Comparison of ENCODE assay signal across 17 cellular contexts in genomic region chr16:68126395-68126794, GRCh38.
DNase-seq lines count a peak whose midpoint lies in the region; ATAC-seq and TF ChIP-seq lines count a peak whose summit lies in the region.
"Had no signal": no experiment of that assay in that cellular context is flagged by ENCODE, and none has a peak within 500 bp of the region (broad histone marks: within the 10 kb centered on the region; RNA-seq: fewer than 3 reads in every experiment).

No MANE protein-coding gene starts in this region.

- H3K4me1 Mint-ChIP-seq in effector memory CD8-positive, alpha-beta T cell (ENCODE audit: low read depth in 2 of 2), result peaks cover 45 to 57% of the 10 kb centered on the region in 2 donors
- H3K4me1 Mint-ChIP-seq: brain had no signal

- H3K27ac Mint-ChIP-seq in effector memory CD8-positive, alpha-beta T cell, result no peak overlapping the region
- H3K27ac Mint-ChIP-seq: brain had no signal

- H3K9me3 Mint-ChIP-seq in effector memory CD8-positive, alpha-beta T cell, result no peaks in the 10 kb centered on the region
- H3K9me3 Mint-ChIP-seq: brain had no signal

- H3K27me3 Mint-ChIP-seq in effector memory CD8-positive, alpha-beta T cell, result no peaks in the 10 kb centered on the region
- H3K27me3 Mint-ChIP-seq: brain had no signal

- no peak overlapping the region for H3K4me3 ChIP-seq in GM12864 (ENCODE audit: low read depth, low read length)
- no peak overlapping the region for H3K4me3 ChIP-seq in fibroblast of mammary gland (ENCODE audit: control insufficient read depth, low read depth, low read length)
- H3K4me3 ChIP-seq: left lung, Peyer's patch, thyroid gland had no signal

- H3K36me3 Mint-ChIP-seq in effector memory CD8-positive, alpha-beta T cell (ENCODE audit: insufficient read depth), result peaks cover 46% of the 10 kb centered on the region

- no peak overlapping the region for H3K4me3 Mint-ChIP-seq in effector memory CD8-positive, alpha-beta T cell
- H3K4me3 Mint-ChIP-seq: brain had no signal

- ATAC-seq in GM18909 (IDR thresholded peaks at IDR 0.05; ENCODE audit: poor library complexity, unreplicated experiment) (peak; percentile 59), HG03108 (IDR thresholded peaks at IDR 0.05; ENCODE audit: unreplicated experiment) (peak; percentile 57), GM18519 (IDR thresholded peaks at IDR 0.05; ENCODE audit: low FRiP score, unreplicated experiment) (no peak)
- ATAC-seq in effector memory CD8-positive, alpha-beta T cell (replicated peaks), result no peak
- ATAC-seq: left lung had no signal

- peak; percentile 31 for DNase-seq in GM12864 (ENCODE audit: low read depth)
- peak; percentile 22 for DNase-seq in fibroblast of mammary gland (ENCODE audit: low read depth)
- DNase-seq in NCI-H128 (lab: John Stamatoyannopoulos, UW; ENCODE audit: unreplicated experiment), result no peak
- DNase-seq in effector memory CD8-positive, alpha-beta T cell, result no peak
- DNase-seq: activated effector memory CD4-positive, alpha-beta T cell treated with Interleukin-2 at 50 U/mL for 16 hours; C1 segment of cervical spinal cord; DMS79 treated with DMSO at 0.1 percent for 48 hours; H7; left lung; NCI-H1930; NCI-H69; Peyer's patch; thyroid gland had no signal

- TF ChIP-seq CTCF in GM12864 (IDR thresholded peaks at IDR 0.05; ENCODE audit: low read depth, low read length, missing control alignments) (no peak), fibroblast of mammary gland (conservative IDR thresholded peaks at IDR 0.05; ENCODE audit: control insufficient read depth, insufficient read depth, low read depth, low read length) (no peak)

Comparison
In these comparisons a context has a peak if more than half of its experiments do, and no peak if none do; other contexts are left out.
1. DNase-seq: peak in GM12864 (single experiment) and fibroblast of mammary gland (single experiment); none in NCI-H128 (single experiment) and effector memory CD8-positive, alpha-beta T cell (0 of 3).
2. ATAC-seq: peak in GM18909 (single experiment) and HG03108 (single experiment); none in GM18519 (single experiment) and effector memory CD8-positive, alpha-beta T cell (single experiment).